Comparison of ENCODE assay signal across 14 cellular contexts in the genomic region with DNA sequence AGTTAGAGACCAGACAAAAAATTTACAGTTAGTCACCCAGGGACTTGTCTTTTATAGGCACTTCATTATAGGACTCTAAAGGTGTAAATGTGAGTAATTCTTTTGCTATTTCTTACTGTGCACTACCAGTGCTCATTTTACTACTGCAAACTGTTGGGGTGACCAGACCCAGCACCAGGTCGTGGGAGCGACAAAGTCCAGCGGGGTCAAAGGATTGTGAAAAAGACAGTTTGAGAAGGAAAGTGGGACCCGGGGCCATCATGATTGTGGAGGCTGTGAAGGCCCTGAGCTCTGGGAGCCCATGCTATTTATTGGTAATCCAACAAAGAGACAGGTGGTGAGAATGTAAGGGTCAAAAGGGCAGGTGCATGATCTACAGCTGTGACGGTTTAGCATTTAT. TPM values are rescaled to one million over a fixed set of nuclear protein-coding genes. Genes with fewer than 3 reads are reported as not detected.
"Had no signal": no experiment of that assay in that cellular context is flagged by ENCODE, and none has a peak within 500 bp of the region (broad histone marks: within the 10 kb centered on the region; RNA-seq: fewer than 3 reads in every experiment).

No MANE protein-coding gene starts in this region.

RNA-seq across cellular contexts. Expression of gene CT45A1, which starts 21.2 kb away (rescaled TPM):
- total RNA-seq: activated B cell treated with CpG ODN at 0.5 μM for 24 hours; activated CD4-positive, alpha-beta memory T cell treated with anti-CD3 and anti-CD28 coated beads for 36 hours; activated CD4-positive, alpha-beta memory T cell treated with anti-CD3 and anti-CD28 coated beads, Interleukin-2, amount 10 ng/mL, durations not matched to agents 7 days and 5 days; activated CD4-positive, alpha-beta T cell treated with anti-CD3 and anti-CD28 coated beads for 36 hours; activated CD4-positive, alpha-beta T cell treated with anti-CD3 and anti-CD28 coated beads, Interleukin-2, amount 10 ng/mL, durations not matched to agents 24 days and 14 days; activated CD4-positive, alpha-beta T cell treated with anti-CD3 and anti-CD28 coated beads, Interleukin-2, amount 10 ng/mL, durations not matched to agents 7 days and 5 days; activated CD8-positive, alpha-beta memory T cell treated with anti-CD3 and anti-CD28 coated beads for 36 hours; activated CD8-positive, alpha-beta memory T cell treated with anti-CD3 and anti-CD28 coated beads, Interleukin-2, amount 10 ng/mL, durations not matched to agents 7 days and 5 days; activated CD8-positive, alpha-beta T cell treated with anti-CD3 and anti-CD28 coated beads for 36 hours; activated CD8-positive, alpha-beta T cell treated with anti-CD3 and anti-CD28 coated beads, Interleukin-2, amount 10 ng/mL, durations not matched to agents 7 days and 5 days; T-helper 1 cell treated with Interleukin-12 subunit alpha and Interleukin-12 subunit beta and Interleukin-4 antibody, amounts not matched to agents 30 ng/mL and 1 ng/mL, for 36 hours; T-helper 17 cell; T-helper 2 cell treated with Interferon-gamma antibody and Interleukin-4, amounts not matched to agents 100 ng/mL and 5 ng/mL, for 36 hours; WTC11 had no signal

RNA-seq across cellular contexts. Expression of gene CT45A3, which starts 33.3 kb away (rescaled TPM):
- total RNA-seq: activated B cell treated with CpG ODN at 0.5 μM for 24 hours; activated CD4-positive, alpha-beta memory T cell treated with anti-CD3 and anti-CD28 coated beads for 36 hours; activated CD4-positive, alpha-beta memory T cell treated with anti-CD3 and anti-CD28 coated beads, Interleukin-2, amount 10 ng/mL, durations not matched to agents 7 days and 5 days; activated CD4-positive, alpha-beta T cell treated with anti-CD3 and anti-CD28 coated beads for 36 hours; activated CD4-positive, alpha-beta T cell treated with anti-CD3 and anti-CD28 coated beads, Interleukin-2, amount 10 ng/mL, durations not matched to agents 24 days and 14 days; activated CD4-positive, alpha-beta T cell treated with anti-CD3 and anti-CD28 coated beads, Interleukin-2, amount 10 ng/mL, durations not matched to agents 7 days and 5 days; activated CD8-positive, alpha-beta memory T cell treated with anti-CD3 and anti-CD28 coated beads for 36 hours; activated CD8-positive, alpha-beta memory T cell treated with anti-CD3 and anti-CD28 coated beads, Interleukin-2, amount 10 ng/mL, durations not matched to agents 7 days and 5 days; activated CD8-positive, alpha-beta T cell treated with anti-CD3 and anti-CD28 coated beads for 36 hours; activated CD8-positive, alpha-beta T cell treated with anti-CD3 and anti-CD28 coated beads, Interleukin-2, amount 10 ng/mL, durations not matched to agents 7 days and 5 days; T-helper 1 cell treated with Interleukin-12 subunit alpha and Interleukin-12 subunit beta and Interleukin-4 antibody, amounts not matched to agents 30 ng/mL and 1 ng/mL, for 36 hours; T-helper 17 cell; T-helper 2 cell treated with Interferon-gamma antibody and Interleukin-4, amounts not matched to agents 100 ng/mL and 5 ng/mL, for 36 hours; WTC11 had no signal

RNA-seq across cellular contexts. Expression of gene CT45A5, which starts 50.6 kb away (rescaled TPM):
- total RNA-seq: activated B cell treated with CpG ODN at 0.5 μM for 24 hours; activated CD4-positive, alpha-beta memory T cell treated with anti-CD3 and anti-CD28 coated beads for 36 hours; activated CD4-positive, alpha-beta T cell treated with anti-CD3 and anti-CD28 coated beads for 36 hours; activated CD4-positive, alpha-beta T cell treated with anti-CD3 and anti-CD28 coated beads, Interleukin-2, amount 10 ng/mL, durations not matched to agents 24 days and 14 days; activated CD4-positive, alpha-beta T cell treated with anti-CD3 and anti-CD28 coated beads, Interleukin-2, amount 10 ng/mL, durations not matched to agents 7 days and 5 days; activated CD8-positive, alpha-beta memory T cell treated with anti-CD3 and anti-CD28 coated beads for 36 hours; activated CD8-positive, alpha-beta memory T cell treated with anti-CD3 and anti-CD28 coated beads, Interleukin-2, amount 10 ng/mL, durations not matched to agents 7 days and 5 days; activated CD8-positive, alpha-beta T cell treated with anti-CD3 and anti-CD28 coated beads for 36 hours; activated CD8-positive, alpha-beta T cell treated with anti-CD3 and anti-CD28 coated beads, Interleukin-2, amount 10 ng/mL, durations not matched to agents 7 days and 5 days; T-helper 1 cell treated with Interleukin-12 subunit alpha and Interleukin-12 subunit beta and Interleukin-4 antibody, amounts not matched to agents 30 ng/mL and 1 ng/mL, for 36 hours; T-helper 17 cell; WTC11 had no signal
